Comparison of ENCODE assay signal across 8 cellular contexts in genomic region chr20:50191065-50191565, GRCh38. TPM values are rescaled to one million over a fixed set of nuclear protein-coding genes. Genes with fewer than 3 reads are reported as not detected.
DNase-seq lines count a peak whose midpoint lies in the region.

No MANE protein-coding gene starts in this region.

- no peaks in the 10 kb centered on the region for H3K9me3 Mint-ChIP-seq in T-helper 2 cell treated with Interferon-gamma antibody and Interleukin-4, amounts not matched to agents 5 μg/mL and 100 μg/mL, for 36 hours

- DNase-seq in NCI-H748 (lab: John Stamatoyannopoulos, UW; ENCODE audit: unreplicated experiment) (peak; percentile 63), NCI-H748 treated with DMSO at 0.1 percent for 48 hours (lab: John Stamatoyannopoulos, UW) (no peak), HK-2 (ENCODE audit: unreplicated experiment) (peak; percentile 77), anterior cingulate cortex (lab: John Stamatoyannopoulos, UW) (peak in 30 of 58 donors; percentile 19 to 76 (median 52)), cerebellum (ENCODE audit: low spot score) (no peak)
- DNase-seq in T-helper 2 cell treated with Interferon-gamma antibody and Interleukin-4, amounts not matched to agents 5 μg/mL and 100 μg/mL, for 36 hours (ENCODE audit: low spot score): no peak
- peak; percentile 74 for DNase-seq in stimulated activated CD4-positive, alpha-beta T cell treated with anti-CD3 and anti-CD28 coated beads, Interleukin-15, amount 100 ng/mL, for 24 hours

- H3K4me1 Mint-ChIP-seq in T-helper 2 cell treated with Interferon-gamma antibody and Interleukin-4, amounts not matched to agents 5 μg/mL and 100 μg/mL, for 36 hours (ENCODE audit: low read depth): peaks cover 30% of the 10 kb centered on the region

- peak overlapping the region; percentile 79 for H3K27ac Mint-ChIP-seq in T-helper 2 cell treated with Interferon-gamma antibody and Interleukin-4, amounts not matched to agents 5 μg/mL and 100 μg/mL, for 36 hours

- peaks cover 1% of the 10 kb centered on the region for H3K27me3 Mint-ChIP-seq in T-helper 2 cell treated with Interferon-gamma antibody and Interleukin-4, amounts not matched to agents 5 μg/mL and 100 μg/mL, for 36 hours (ENCODE audit: low read depth)

- peaks cover 23% of the 10 kb centered on the region for H3K36me3 Mint-ChIP-seq in T-helper 2 cell treated with Interferon-gamma antibody and Interleukin-4, amounts not matched to agents 5 μg/mL and 100 μg/mL, for 36 hours (ENCODE audit: low read depth)

- H3K4me3 ChIP-seq in iPS-18c (ENCODE audit: insufficient read depth, low read depth, low read length): peak overlapping the region; percentile 93

- peak overlapping the region; percentile 63 for H3K4me3 Mint-ChIP-seq in T-helper 2 cell treated with Interferon-gamma antibody and Interleukin-4, amounts not matched to agents 5 μg/mL and 100 μg/mL, for 36 hours

- peaks cover 2% of the 10 kb centered on the region for H3K9me3 ChIP-seq in iPS-18c (ENCODE audit: control insufficient read depth, insufficient read depth, low read length)

RNA-seq across cellular contexts. Expression of gene CEBPB, which starts 0.5 kb away (rescaled TPM):
- 1.7 TPM for total RNA-seq in cerebellum

RNA-seq across cellular contexts. Expression of gene PEDS1, which starts 37.6 kb away (rescaled TPM):
- total RNA-seq in cerebellum: 8.6 TPM

Comparison
In these comparisons a context has a peak if more than half of its experiments do, and no peak if none do; other contexts are left out.
1. DNase-seq: peak in NCI-H748 (single experiment), HK-2 (single experiment), anterior cingulate cortex (30 of 58) and stimulated activated CD4-positive, alpha-beta T cell treated with anti-CD3 and anti-CD28 coated beads, Interleukin-15, amount 100 ng/mL, for 24 hours (single experiment); none in NCI-H748 treated with DMSO at 0.1 percent for 48 hours (single experiment), T-helper 2 cell treated with Interferon-gamma antibody and Interleukin-4, amounts not matched to agents 5 μg/mL and 100 μg/mL, for 36 hours (single experiment) and cerebellum (single experiment).